Comparison of ENCODE assay signal across 15 cellular contexts in genomic region chr17:74542727-74543383, GRCh38. TPM values are rescaled to one million over a fixed set of nuclear protein-coding genes. Genes with fewer than 3 reads are reported as not detected.
DNase-seq lines count a peak whose midpoint lies in the region; ATAC-seq, FAIRE-seq and TF ChIP-seq lines count a peak whose summit lies in the region.
"Had no signal": no experiment of that assay in that cellular context is flagged by ENCODE, and none has a peak within 500 bp of the region (broad histone marks: within the 10 kb centered on the region; RNA-seq: fewer than 3 reads in every experiment).

No MANE protein-coding gene starts in this region.

- H3K36me3 ChIP-seq in IMR-90 (ENCODE audit: control insufficient read depth, insufficient read depth, low read length) (no peaks in the 10 kb centered on the region), H1 (ENCODE audit: control insufficient read depth in 2 of 4, insufficient read depth in 4 of 4, low read length in 3 of 4) (no peaks in the 10 kb centered on the region), psoas muscle (ENCODE audit: insufficient read depth in 1 of 2, low read depth in 1 of 2) (no peaks in the 10 kb centered on the region)

- in situ Hi-C loops in IMR-90 (cut with MboI; ENCODE audit: low sequenced_read_pairs): no loop called here

- peaks cover 59% of the 10 kb centered on the region for H3K9me3 ChIP-seq in IMR-90 (ENCODE audit: control insufficient read depth, insufficient read depth, low read length)
- no peaks in the 10 kb centered on the region for H3K9me3 ChIP-seq in H1 (ENCODE audit: insufficient read depth in 2 of 2, low read depth in 1 of 2, low read length in 1 of 2)
- H3K9me3 ChIP-seq in psoas muscle: no peaks in the 10 kb centered on the region
- H3K9me3 ChIP-seq: Caco-2 had no signal

- TF ChIP-seq POLR2A in IMR-90 (IDR thresholded peaks at IDR 0.05; ENCODE audit: low read depth, low read length): no peak
- TF ChIP-seq POLR2A in H1 (IDR thresholded peaks at IDR 0.05; ENCODE audit: control extremely low read depth in 1 of 2, low read depth in 2 of 2, low read length in 2 of 2): no peak

- FAIRE-seq in H1 (lab: Jason Lieb, UNC): no peak
- FAIRE-seq: GM19239, H54 had no signal

- H4K20me1 ChIP-seq in IMR-90 (ENCODE audit: insufficient read depth, low read length) (no peaks in the 10 kb centered on the region), H1 (replicated peaks in 1 of 2; ENCODE audit: control insufficient read depth in 1 of 2, insufficient read depth in 2 of 2, low read length in 2 of 2) (peaks cover 0 to 2% of the 10 kb centered on the region in 2 experiments)

- H4K91ac ChIP-seq in IMR-90 (ENCODE audit: insufficient read depth, low read depth, low read length) (no peak overlapping the region), H1 (replicated peaks; ENCODE audit: insufficient read length, low read length) (no peak overlapping the region)

- H2BK20ac ChIP-seq in IMR-90 (ENCODE audit: low read depth, low read length) (no peak overlapping the region), H1 (ENCODE audit: low read length) (no peak overlapping the region)

- H2BK15ac ChIP-seq in IMR-90 (ENCODE audit: low read depth, low read length): no peak overlapping the region
- no peak overlapping the region for H2BK15ac ChIP-seq in H1 (ENCODE audit: low read length)

- H3K79me1 ChIP-seq in IMR-90 (ENCODE audit: low read depth in 1 of 2, low read length in 2 of 2): no peaks in the 10 kb centered on the region
- H3K79me1 ChIP-seq in H1 (ENCODE audit: low read depth, low read length): no peaks in the 10 kb centered on the region

- H3K9ac ChIP-seq in IMR-90 (ENCODE audit: low read depth, low read length) (no peak overlapping the region), H1 (replicated peaks in 1 of 4; ENCODE audit: extremely low read depth in 1 of 4, low read depth in 3 of 4, low read length in 3 of 4) (no peak overlapping the region)
- H3K9ac ChIP-seq: KMS-11 had no signal

- H3K18ac ChIP-seq in IMR-90 (ENCODE audit: low read depth, low read length) (no peak overlapping the region), H1 (ENCODE audit: extremely low read depth, low read length) (no peak overlapping the region)

- no peak overlapping the region for H4K8ac ChIP-seq in IMR-90 (ENCODE audit: low read depth in 2 of 2, low read length in 2 of 2)
- H4K8ac ChIP-seq in H1 (ENCODE audit: extremely low read depth, insufficient read depth, low read length): 0 out of 2 replicates have a peak overlapping the region, but pooled peaks have one; percentile 14

- no peak overlapping the region for H3K4me2 ChIP-seq in IMR-90 (ENCODE audit: low read depth, low read length)
- H3K4me2 ChIP-seq in H1 (ENCODE audit: insufficient read depth in 1 of 2, low read depth in 2 of 2, low read length in 2 of 2): no peak overlapping the region
- H3K4me2 ChIP-seq: KMS-11 had no signal

- H4K5ac ChIP-seq in IMR-90 (ENCODE audit: low read depth, low read length) (no peak overlapping the region), H1 (ENCODE audit: insufficient read length, low read depth, low read length) (no peak overlapping the region)

- H2BK12ac ChIP-seq in H1 (ENCODE audit: low read depth, low read length): 0 out of 2 replicates have a peak overlapping the region, but pooled peaks have one; percentile 7

- dilution Hi-C loops in IMR-90 (cut with HindIII; ENCODE audit: low sequenced_read_pairs, unreplicated experiment): no loop called here

- TF ChIP-seq CTCF in IMR-90 (conservative IDR thresholded peaks at IDR 0.05; ENCODE audit: low read depth, low read length) (no peak), H1 (IDR thresholded peaks at IDR 0.05; ENCODE audit: control extremely low read depth in 1 of 3, insufficient read depth in 1 of 3, low read depth in 1 of 3, low read length in 3 of 3) (no peak), psoas muscle (IDR thresholded peaks at IDR 0.05) (no peak)

- H3K27me3 ChIP-seq in IMR-90 (ENCODE audit: control insufficient read depth, insufficient read depth, low read length) (no peaks in the 10 kb centered on the region), H1 (replicated peaks in 1 of 4; ENCODE audit: control insufficient read depth in 3 of 4, extremely low read depth in 1 of 4, insufficient read depth in 3 of 4, low read length in 3 of 4) (no peaks in the 10 kb centered on the region; a peak in 1 of 7 replicates), psoas muscle (ENCODE audit: insufficient read depth in 3 of 3, low read length in 2 of 3) (peaks cover 0 to 2% (median 0%) of the 10 kb centered on the region in 3 donors)

- intact Hi-C loops in IMR-90 (cut with micrococcal nuclease): no loop called here
- intact Hi-C loops in posterior vena cava (cut with DNase I): no loop called here
- intact Hi-C loops in psoas muscle (cut with DNase I): no loop called here

- no peak overlapping the region for H2BK5ac ChIP-seq in IMR-90 (ENCODE audit: low read depth, low read length, poor library complexity, severe bottlenecking)
- no peak overlapping the region for H2BK5ac ChIP-seq in H1 (ENCODE audit: low read depth, low read length)

- H3K9me1 ChIP-seq in IMR-90 (ENCODE audit: insufficient read depth, low read length): no peaks in the 10 kb centered on the region

- no TSS peak for BruUV-seq in IMR-90 (replicated peaks; lab: Mats Ljungman, UMichigan)

- H3K4ac ChIP-seq in IMR-90 (ENCODE audit: low read depth, low read length) (no peak overlapping the region), H1 (replicated peaks; ENCODE audit: insufficient read length, low read depth, low read length) (no peak overlapping the region)

- 0 out of 2 replicates have a peak, but pooled peaks cover 2% of the 10 kb centered on the region for H3K23me2 ChIP-seq in H1 (ENCODE audit: low read depth, low read length)

- H2BK120ac ChIP-seq in IMR-90 (ENCODE audit: low read depth, low read length) (no peak overlapping the region), H1 (replicated peaks; ENCODE audit: low read depth, low read length) (no peak overlapping the region)

- H3K27ac ChIP-seq in IMR-90 (ENCODE audit: insufficient read depth, low read length): no peak overlapping the region
- H3K27ac ChIP-seq in H1 (ENCODE audit: low read depth, low read length): no peak overlapping the region
- no peak overlapping the region for H3K27ac ChIP-seq in psoas muscle
- H3K27ac ChIP-seq: KMS-11 had no signal

- H2AK9ac ChIP-seq in IMR-90 (replicated peaks; ENCODE audit: low read depth, low read length, poor library complexity): no peak overlapping the region

- TF ChIP-seq RAD21 in IMR-90 (IDR thresholded peaks at IDR 0.05; ENCODE audit: low read length): no peak
- TF ChIP-seq RAD21 in H1 (IDR thresholded peaks at IDR 0.05 in 1 of 2, conservative IDR thresholded peaks at IDR 0.05 in 1 of 2; ENCODE audit: low read depth in 2 of 2, low read length in 2 of 2): no peak

- ATAC-seq in IMR-90 (ENCODE audit: low read depth): no peak
- ATAC-seq in GM21381 (IDR thresholded peaks at IDR 0.05; ENCODE audit: unreplicated experiment): no peak
- ATAC-seq in psoas muscle: no peak

- H3K4me3 ChIP-seq in IMR-90 (ENCODE audit: insufficient read depth, low read depth, low read length): no peak overlapping the region
- no peak overlapping the region for H3K4me3 ChIP-seq in H1 (ENCODE audit: extremely low read depth in 1 of 4, insufficient read depth in 2 of 4, low read depth in 3 of 4, low read length in 4 of 4)
- no peak overlapping the region for H3K4me3 ChIP-seq in psoas muscle

- no peaks in the 10 kb centered on the region for H3K79me2 ChIP-seq in H1 (ENCODE audit: control insufficient read depth in 1 of 2, insufficient read depth in 2 of 2, low read length in 2 of 2)

- H3K4me1 ChIP-seq in IMR-90 (ENCODE audit: control insufficient read depth, insufficient read depth, low read length) (no peaks in the 10 kb centered on the region), H1 (replicated peaks in 1 of 4; ENCODE audit: control insufficient read depth in 3 of 4, insufficient read depth in 4 of 4, low read length in 3 of 4) (no peaks in the 10 kb centered on the region), psoas muscle (no peaks in the 10 kb centered on the region)
- H3K4me1 ChIP-seq: Caco-2 had no signal

- CTCF ChIA-PET in IMR-90 (lab: Yijun Ruan, JAX): no interaction called here
- CTCF ChIA-PET in H1 (lab: Charles Lee; ENCODE audit: partially characterized antibody): interaction anchor here (0.7 to 1.0 kb wide), 4 partner anchors 18 to 238 kb away, joined by 3 to 4 read pairs (median 4); no protein-coding TSS in a partner anchor

- H3K56ac ChIP-seq in IMR-90 (ENCODE audit: extremely low read depth, insufficient read depth, low read length) (no peak overlapping the region), H1 (replicated peaks; ENCODE audit: insufficient read length, low read depth, low read length) (no peak overlapping the region)

- DNase-seq in IMR-90 (no peak), H1 (ENCODE audit: low read depth in 1 of 2, low spot score in 2 of 2) (no peak), posterior vena cava (ENCODE audit: low spot score) (peak; percentile 78), NCI-H2107 treated with DMSO at 0.1 percent for 48 hours (lab: John Stamatoyannopoulos, UW; ENCODE audit: unreplicated experiment) (no peak), psoas muscle (no peak)
- DNase-seq: Caco-2; CD8-positive, alpha-beta memory T cell; GF-D8 had no signal

- POLR2A ChIA-PET in IMR-90 (lab: Charles Lee; ENCODE audit: unreplicated experiment) (no interaction called here), H1 (lab: Charles Lee; ENCODE audit: partially characterized antibody) (no interaction called here)

- no peak overlapping the region for H2AK5ac ChIP-seq in IMR-90 (ENCODE audit: low read depth, low read length)
- no peak overlapping the region for H2AK5ac ChIP-seq in H1 (ENCODE audit: low read depth, low read length)

- H3K14ac ChIP-seq in IMR-90 (replicated peaks; ENCODE audit: low read depth, low read length) (no peak overlapping the region), H1 (ENCODE audit: insufficient read length) (no peak overlapping the region)

- TF ChIP-seq EP300 in H1 (IDR thresholded peaks at IDR 0.05; ENCODE audit: borderline replicate concordance in 1 of 2, low read depth in 2 of 2, low read length in 2 of 2): no peak

- WGBS in IMR-90 (ENCODE audit: extremely low coverage in 2 of 2, insufficient read length in 1 of 2), 2 experiments: 72% methylated on average over 10 of the region's 17 CpGs; no CpG with 5 or more reads in 1 of the 2 experiments
- 82% methylated on average over 8 of the region's 17 CpGs; no CpG with 5 or more reads in 1 of the 2 experiments for WGBS in H1 (ENCODE audit: extremely low coverage in 1 of 2, insufficient coverage in 1 of 2, insufficient read length in 1 of 2, insufficient replicate concordance in 2 of 2, low coverage in 1 of 2, low lambda C conversion rate in 2 of 2, missing lambda C conversion rate in 1 of 2), 2 experiments
- 79 to 91% (median 84%) methylated on average over 17 of the region's 17 CpGs for WGBS in psoas muscle, 3 donors

- H2AFZ ChIP-seq in IMR-90 (replicated peaks; ENCODE audit: low read length, poor library complexity) (peak overlapping the region; percentile 7), H1 (ENCODE audit: low read length) (no peak overlapping the region)

- H3K23ac ChIP-seq in IMR-90 (ENCODE audit: low read depth, low read length): no peak overlapping the region
- no peak overlapping the region for H3K23ac ChIP-seq in H1 (ENCODE audit: insufficient read length)

RNA-seq across cellular contexts. Expression of gene CD300C, which starts 3.1 kb away (rescaled TPM):
- total RNA-seq in IMR-90 (2012; rRNA removed) (not detected in 2 replicates), posterior vena cava (1 to 10 TPM; 2.1 to 4.7 TPM), psoas muscle (under 1 TPM; 0.32 to 0.44 (median 0.41) TPM)
- polyA plus RNA-seq in IMR-90 (2012; rRNA removed) (not detected in 2 replicates), H1 (2011; rRNA removed) (not detected in 2 replicates), psoas muscle (under 1 TPM; 0.03 to 0.27 (median 0.18) TPM)
- not detected in 2 replicates for polyA plus RNA-seq in IMR-90 (2012; cell fraction: cytosol; rRNA removed)
- not detected in 2 replicates for polyA plus RNA-seq in IMR-90 (2012; cell fraction: nucleus; rRNA removed; ENCODE audit: low replicate concordance)
- total RNA-seq in H1 (2021; fragmentation: NEBNext Ultra II Directional; extraction: Animal tissue kit (Norgen Biotek cat#: 25700)): not detected in 2 replicates
- not detected for polyA plus RNA-seq in H1 (2011; cell fraction: cytosol; rRNA removed)
- not detected for polyA plus RNA-seq in H1 (2011; cell fraction: nucleus; rRNA removed)
- not detected in 4 replicates for polyA plus RNA-seq in H1 (2012, experiment 1 of 2)
- polyA plus RNA-seq in H1 (2012, experiment 2 of 2): not detected
- polyA plus RNA-seq in H1 (2013, experiment 1 of 2): not detected
- polyA plus RNA-seq in H1 (2013, experiment 2 of 2): not detected
- polyA minus RNA-seq in H1 (2011; rRNA and poly(A)+ RNA removed): not detected in 2 replicates
- not detected for polyA minus RNA-seq in H1 (2011; cell fraction: cytosol; rRNA and poly(A)+ RNA removed)
- not detected for polyA minus RNA-seq in H1 (2011; cell fraction: nucleus; rRNA and poly(A)+ RNA removed)
- total RNA-seq: A673, Caco-2 had no signal
- polyA plus RNA-seq: CD8-positive, alpha-beta memory T cell had no signal

RNA-seq across cellular contexts. Expression of gene CD300LB, which starts 11.6 kb away (rescaled TPM):
- total RNA-seq in IMR-90 (2012; rRNA removed): not detected in 2 replicates
- polyA plus RNA-seq in IMR-90 (2012; rRNA removed): not detected in 2 replicates
- not detected in 2 replicates for polyA plus RNA-seq in IMR-90 (2012; cell fraction: cytosol; rRNA removed)
- polyA plus RNA-seq in IMR-90 (2012; cell fraction: nucleus; rRNA removed; ENCODE audit: low replicate concordance): not detected in 2 replicates
- not detected in 2 replicates for total RNA-seq in H1 (2021; fragmentation: NEBNext Ultra II Directional; extraction: Animal tissue kit (Norgen Biotek cat#: 25700))
- not detected in 2 replicates for polyA plus RNA-seq in H1 (2011; rRNA removed)
- not detected for polyA plus RNA-seq in H1 (2011; cell fraction: cytosol; rRNA removed)
- polyA plus RNA-seq in H1 (2011; cell fraction: nucleus; rRNA removed): not detected
- not detected in 4 replicates for polyA plus RNA-seq in H1 (2012, experiment 1 of 2)
- polyA plus RNA-seq in H1 (2012, experiment 2 of 2): not detected
- polyA plus RNA-seq in H1 (2013, experiment 1 of 2): not detected
- polyA plus RNA-seq in H1 (2013, experiment 2 of 2): not detected
- not detected in 2 replicates for polyA minus RNA-seq in H1 (2011; rRNA and poly(A)+ RNA removed)
- not detected for polyA minus RNA-seq in H1 (2011; cell fraction: cytosol; rRNA and poly(A)+ RNA removed)
- not detected for polyA minus RNA-seq in H1 (2011; cell fraction: nucleus; rRNA and poly(A)+ RNA removed)
- total RNA-seq in posterior vena cava: under 1 TPM; 0.23 to 0.62 TPM
- total RNA-seq in psoas muscle: under 1 TPM in 2 of 4 donors, not detected in 2; 0.11 to 0.15 TPM
- polyA plus RNA-seq in psoas muscle: under 1 TPM in 2 of 3 donors, not detected in 1; 0.01 to 0.05 TPM
- total RNA-seq: A673, Caco-2, HT-29 had no signal
- polyA plus RNA-seq: BJ; CD8-positive, alpha-beta memory T cell had no signal

RNA-seq across cellular contexts. Expression of gene CD300H, which starts 24.5 kb away (rescaled TPM):
- total RNA-seq in IMR-90 (2012; rRNA removed): not detected in 2 replicates
- polyA plus RNA-seq in IMR-90 (2012; rRNA removed): not detected in 2 replicates
- polyA plus RNA-seq in IMR-90 (2012; cell fraction: cytosol; rRNA removed): not detected in 2 replicates
- not detected in 2 replicates for polyA plus RNA-seq in IMR-90 (2012; cell fraction: nucleus; rRNA removed; ENCODE audit: low replicate concordance)
- not detected in 2 replicates for total RNA-seq in H1 (2021; fragmentation: NEBNext Ultra II Directional; extraction: Animal tissue kit (Norgen Biotek cat#: 25700))
- polyA plus RNA-seq in H1 (2011; rRNA removed): not detected in 2 replicates
- not detected for polyA plus RNA-seq in H1 (2011; cell fraction: cytosol; rRNA removed)
- not detected for polyA plus RNA-seq in H1 (2011; cell fraction: nucleus; rRNA removed)
- not detected in 4 replicates for polyA plus RNA-seq in H1 (2012, experiment 1 of 2)
- polyA plus RNA-seq in H1 (2012, experiment 2 of 2): not detected
- polyA plus RNA-seq in H1 (2013, experiment 1 of 2): not detected
- polyA plus RNA-seq in H1 (2013, experiment 2 of 2): not detected
- not detected in 2 replicates for polyA minus RNA-seq in H1 (2011; rRNA and poly(A)+ RNA removed)
- polyA minus RNA-seq in H1 (2011; cell fraction: cytosol; rRNA and poly(A)+ RNA removed): not detected
- not detected for polyA minus RNA-seq in H1 (2011; cell fraction: nucleus; rRNA and poly(A)+ RNA removed)
- total RNA-seq in posterior vena cava: 1 to 10 TPM in 1 of 2 donors, not detected in 1; 1.2 TPM
- not detected for total RNA-seq in psoas muscle
- not detected for polyA plus RNA-seq in psoas muscle
- total RNA-seq: A673; Caco-2; CD8-positive, alpha-beta memory T cell; HT-29 had no signal
- polyA plus RNA-seq: BJ; CD8-positive, alpha-beta memory T cell had no signal

RNA-seq across cellular contexts. Expression of gene CD300LD, which starts 49.2 kb away (rescaled TPM):
- total RNA-seq in IMR-90 (2012; rRNA removed) (not detected in 2 replicates), posterior vena cava (not detected), psoas muscle (not detected)
- polyA plus RNA-seq in IMR-90 (2012; rRNA removed) (not detected in 2 replicates), H1 (2011; rRNA removed) (not detected in 2 replicates), psoas muscle (not detected)
- not detected in 2 replicates for polyA plus RNA-seq in IMR-90 (2012; cell fraction: cytosol; rRNA removed)
- not detected in 2 replicates for polyA plus RNA-seq in IMR-90 (2012; cell fraction: nucleus; rRNA removed; ENCODE audit: low replicate concordance)
- total RNA-seq in H1 (2021; fragmentation: NEBNext Ultra II Directional; extraction: Animal tissue kit (Norgen Biotek cat#: 25700)): not detected in 2 replicates
- not detected for polyA plus RNA-seq in H1 (2011; cell fraction: cytosol; rRNA removed)
- polyA plus RNA-seq in H1 (2011; cell fraction: nucleus; rRNA removed): not detected
- not detected in 4 replicates for polyA plus RNA-seq in H1 (2012, experiment 1 of 2)
- polyA plus RNA-seq in H1 (2012, experiment 2 of 2): not detected
- not detected for polyA plus RNA-seq in H1 (2013, experiment 1 of 2)
- polyA plus RNA-seq in H1 (2013, experiment 2 of 2): not detected
- polyA minus RNA-seq in H1 (2011; rRNA and poly(A)+ RNA removed): not detected in 2 replicates
- not detected for polyA minus RNA-seq in H1 (2011; cell fraction: cytosol; rRNA and poly(A)+ RNA removed)
- not detected for polyA minus RNA-seq in H1 (2011; cell fraction: nucleus; rRNA and poly(A)+ RNA removed)
- total RNA-seq: A673; Caco-2; CD8-positive, alpha-beta memory T cell; HT-29 had no signal
- polyA plus RNA-seq: BJ; CD8-positive, alpha-beta memory T cell had no signal
